Comparison of ENCODE assay signal across 8 cellular contexts in the genomic region with DNA sequence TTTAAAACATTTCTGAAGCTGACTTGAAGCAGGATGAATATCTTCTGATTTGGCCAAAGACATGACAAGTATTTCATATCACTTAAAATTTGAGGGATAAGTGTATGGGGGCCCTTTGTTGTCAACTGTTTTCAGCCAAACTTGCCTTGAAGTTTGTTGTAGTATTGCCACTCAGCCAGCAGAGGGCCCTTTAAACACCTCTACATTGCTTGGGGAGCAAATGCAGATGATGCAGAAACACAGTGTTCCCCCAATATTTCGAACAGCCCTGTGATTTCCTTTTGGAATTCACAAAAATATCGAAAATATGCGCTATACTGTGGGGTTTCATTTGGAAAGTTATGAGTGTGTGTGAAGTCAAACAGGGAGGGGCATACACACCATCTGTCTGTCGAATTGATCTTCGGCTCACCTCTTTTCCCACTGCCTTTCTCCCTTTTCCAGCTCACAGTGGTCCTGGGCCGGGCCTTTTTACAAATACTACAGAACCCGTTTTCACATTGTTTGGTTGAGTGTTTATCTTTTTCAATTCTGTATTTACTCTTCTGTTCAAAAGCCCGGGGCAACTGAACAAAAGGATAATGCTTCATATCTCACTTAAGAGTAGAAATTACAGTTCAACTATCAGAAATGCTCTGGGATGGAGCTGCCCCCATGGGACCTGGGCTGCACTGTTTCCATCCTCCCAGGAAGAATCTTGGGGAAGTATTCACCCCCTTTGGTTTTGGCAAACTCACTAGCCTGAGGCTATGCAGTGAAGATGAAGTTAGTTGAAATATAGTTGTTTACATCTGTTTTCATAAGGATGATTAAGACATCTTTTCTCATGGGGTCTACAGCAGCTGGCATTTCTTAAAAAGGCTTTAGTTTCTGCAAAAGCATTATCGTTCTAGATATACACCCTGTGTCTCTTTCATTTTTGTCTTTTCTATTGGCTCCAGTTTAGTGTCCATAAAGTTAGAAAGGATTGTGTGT.
A peak's percentile ranks its signal among the peaks of the same experiment; 100 is the strongest.
DNase-seq lines count a peak whose midpoint lies in the region; ATAC-seq and TF ChIP-seq lines count a peak whose summit lies in the region.

No MANE protein-coding gene starts in this region.

- no peak for DNase-seq in RWPE2 (ENCODE audit: low spot score)
- peak; percentile 21 for DNase-seq in activated naive CD8-positive, alpha-beta T cell treated with anti-CD3 and anti-CD28 coated beads for 36 hours
- DNase-seq in hepatic stellate cell (ENCODE audit: low spot score), result peak; percentile 19
- no peak for DNase-seq in spleen

- peaks cover under 1% of the 10 kb centered on the region for H3K4me1 Mint-ChIP-seq in activated naive CD8-positive, alpha-beta T cell treated with anti-CD3 and anti-CD28 coated beads for 36 hours

- H3K36me3 ChIP-seq in RWPE2 (ENCODE audit: low read depth), result peaks cover 38% of the 10 kb centered on the region
- H3K36me3 ChIP-seq in spleen, result no peaks in the 10 kb centered on the region

- H3K27ac ChIP-seq in RWPE2 (ENCODE audit: poor library complexity, severe bottlenecking) (no peak overlapping the region), spleen (no peak overlapping the region)

- no peaks in the 10 kb centered on the region for H3K27me3 Mint-ChIP-seq in activated naive CD8-positive, alpha-beta T cell treated with anti-CD3 and anti-CD28 coated beads for 36 hours

- 67 to 81% (median 69%) methylated on average over 9 of the region's 9 CpGs for WGBS in spleen, 5 donors

- H3K9me3 ChIP-seq in RWPE2 (ENCODE audit: severe bottlenecking) (no peaks in the 10 kb centered on the region), spleen (no peaks in the 10 kb centered on the region)

- intact Hi-C loops in spleen (cut with DNase I; ENCODE audit: low total_unique reads), result loop anchor here (5.0 kb wide), 2 partner anchors 147 to 162 kb away; partner anchors contain the start of gene ELOVL6

- H3K36me3 Mint-ChIP-seq in activated naive CD8-positive, alpha-beta T cell treated with anti-CD3 and anti-CD28 coated beads for 36 hours, result no peaks in the 10 kb centered on the region

- peak; percentile 85 for TF ChIP-seq CTCF in GM12872 (IDR thresholded peaks at IDR 0.05; ENCODE audit: insufficient read depth, low read depth, low read length)
- TF ChIP-seq CTCF in RWPE2 (IDR thresholded peaks at IDR 0.05; ENCODE audit: poor library complexity, severe bottlenecking), result peak; percentile 81
- TF ChIP-seq CTCF in spleen (IDR thresholded peaks at IDR 0.05 in 8 of 11, conservative IDR thresholded peaks at IDR 0.05 in 3 of 11), result peak; percentile 33 to 80 (median 65)

- H3K27me3 ChIP-seq in RWPE2 (ENCODE audit: insufficient read depth, poor library complexity, severe bottlenecking) (no peaks in the 10 kb centered on the region), spleen (replicated peaks in 1 of 7) (no peaks in the 10 kb centered on the region)

- TF ChIP-seq POLR2A in spleen (IDR thresholded peaks at IDR 0.05), result no peak

- no peak overlapping the region for H3K4me3 Mint-ChIP-seq in activated naive CD8-positive, alpha-beta T cell treated with anti-CD3 and anti-CD28 coated beads for 36 hours

- H3K4me1 ChIP-seq in RWPE2 (ENCODE audit: insufficient read depth, poor library complexity, severe bottlenecking), result no peaks in the 10 kb centered on the region
- H3K4me1 ChIP-seq in spleen, result no peaks in the 10 kb centered on the region

- ATAC-seq in HG03280 (IDR thresholded peaks at IDR 0.05; ENCODE audit: unreplicated experiment), result peak; percentile 68
- peak; percentile 31; the same call in 1 of the 3 replicates for ATAC-seq in RWPE2 (ENCODE audit: low read depth)
- no peak for ATAC-seq in GM18502 (IDR thresholded peaks at IDR 0.05; ENCODE audit: poor library complexity, unreplicated experiment)
- ATAC-seq in HG02870 (IDR thresholded peaks at IDR 0.05; ENCODE audit: unreplicated experiment), result no peak

- H3K27ac Mint-ChIP-seq in activated naive CD8-positive, alpha-beta T cell treated with anti-CD3 and anti-CD28 coated beads for 36 hours, result no peak overlapping the region

- H3K9me3 Mint-ChIP-seq in activated naive CD8-positive, alpha-beta T cell treated with anti-CD3 and anti-CD28 coated beads for 36 hours, result no peaks in the 10 kb centered on the region

- H3K4me3 ChIP-seq in RWPE2 (ENCODE audit: severe bottlenecking) (no peak overlapping the region), spleen (no peak overlapping the region)

Comparison
In these comparisons a context has a peak if more than half of its experiments do, and no peak if none do; other contexts are left out.
1. ATAC-seq: peak in HG03280 (single experiment) and RWPE2 (single experiment); none in GM18502 (single experiment) and HG02870 (single experiment).
2. DNase-seq: peak in activated naive CD8-positive, alpha-beta T cell treated with anti-CD3 and anti-CD28 coated beads for 36 hours (single experiment) and hepatic stellate cell (single experiment); none in RWPE2 (single experiment) and spleen (single experiment).
3. Peak in every context shown above with its lines, with median percentiles within 50 percentile points of each other: CTCF ChIP-seq.